In the genomic region with DNA sequence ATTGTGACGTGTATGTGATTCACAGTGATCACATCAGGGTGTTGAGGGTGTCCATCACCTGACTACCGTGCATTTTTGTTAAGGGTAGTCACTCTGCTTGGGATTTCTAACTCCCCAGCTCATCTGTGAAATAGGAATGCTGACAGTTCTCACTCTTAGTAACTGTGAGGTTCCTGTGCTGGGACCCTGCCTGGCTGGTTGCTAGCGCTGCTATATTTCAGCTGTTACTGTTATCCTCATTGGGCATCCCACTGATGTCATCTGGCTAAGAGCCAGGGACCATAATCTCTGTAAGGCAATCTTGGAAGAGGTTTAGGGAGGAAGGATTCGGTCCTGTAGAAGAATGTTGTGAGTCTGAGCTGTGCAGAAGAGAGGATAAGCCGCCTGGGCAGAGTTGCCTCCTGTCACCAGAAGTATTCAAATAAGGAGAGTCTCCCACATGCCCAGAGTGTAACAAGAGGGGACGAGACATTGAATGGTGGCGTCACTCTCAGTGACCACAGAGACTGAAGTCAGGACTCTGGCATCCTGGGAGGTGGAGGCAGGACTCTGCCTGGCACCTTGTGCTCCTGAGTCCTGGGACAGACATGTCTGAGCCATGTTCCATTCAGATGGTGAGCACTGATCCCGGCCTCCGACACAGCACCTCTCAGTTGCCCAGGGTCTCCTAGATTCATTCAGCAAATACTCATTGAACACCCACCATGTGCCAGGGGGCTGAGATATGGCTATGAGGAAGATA, we compare ENCODE assay signal across 13 cellular contexts. TPM values are rescaled to one million over a fixed set of nuclear protein-coding genes. Genes with fewer than 3 reads are reported as not detected.
DNase-seq lines count a peak whose midpoint lies in the region; ATAC-seq and TF ChIP-seq lines count a peak whose summit lies in the region.
"Had no signal": no experiment of that assay in that cellular context is flagged by ENCODE, and none has a peak within 500 bp of the region (broad histone marks: within the 10 kb centered on the region; RNA-seq: fewer than 3 reads in every experiment).

No MANE protein-coding gene starts in this region.

- WGBS in esophagus squamous epithelium, 2 donors = 54 to 55% methylated on average over 6 to 7 of the region's 9 CpGs
- 57 to 64% methylated on average over 2 to 9 of the region's 9 CpGs for WGBS in transverse colon (ENCODE audit: low coverage in 1 of 2), 2 donors

- H3K4me1 ChIP-seq in naive thymus-derived CD4-positive, alpha-beta T cell (ENCODE audit: control insufficient read depth in 2 of 2, insufficient read depth in 2 of 2, low read length in 2 of 2) = no peaks in the 10 kb centered on the region
- H3K4me1 ChIP-seq in esophagus squamous epithelium = peaks cover 0 to 23% (median 3%) of the 10 kb centered on the region in 3 donors
- H3K4me1 ChIP-seq in transverse colon = peaks cover 0 to 4% (median 0%) of the 10 kb centered on the region in 4 donors

- no peak overlapping the region for H3K4me3 Mint-ChIP-seq in naive thymus-derived CD4-positive, alpha-beta T cell
- no peak overlapping the region for H3K4me3 Mint-ChIP-seq in activated T-cell treated with anti-CD3 and anti-CD28 coated beads, Interleukin-2, amount 50 U/mL, for 24 hours
- H3K4me3 Mint-ChIP-seq: activated naive CD8-positive, alpha-beta T cell treated with anti-CD3 and anti-CD28 coated beads for 36 hours; CD8-positive, alpha-beta memory T cell; memory B cell had no signal

- ATAC-seq in naive thymus-derived CD4-positive, alpha-beta T cell = peak; percentile 24

- no peaks in the 10 kb centered on the region for H3K36me3 Mint-ChIP-seq in naive thymus-derived CD4-positive, alpha-beta T cell
- no peaks in the 10 kb centered on the region for H3K36me3 Mint-ChIP-seq in activated T-cell treated with anti-CD3 and anti-CD28 coated beads, Interleukin-2, amount 50 U/mL, for 24 hours (ENCODE audit: low read depth)
- H3K36me3 Mint-ChIP-seq: CD8-positive, alpha-beta memory T cell had no signal

- H3K27ac Mint-ChIP-seq in naive thymus-derived CD4-positive, alpha-beta T cell = no peak overlapping the region
- no peak overlapping the region for H3K27ac Mint-ChIP-seq in activated T-cell treated with anti-CD3 and anti-CD28 coated beads, Interleukin-2, amount 50 U/mL, for 24 hours
- H3K27ac Mint-ChIP-seq: activated naive CD8-positive, alpha-beta T cell treated with anti-CD3 and anti-CD28 coated beads for 36 hours; CD8-positive, alpha-beta memory T cell; memory B cell had no signal

- TF ChIP-seq EP300 in transverse colon (IDR thresholded peaks at IDR 0.05; ENCODE audit: low read depth) = no peak

- H3K4me3 ChIP-seq in naive thymus-derived CD4-positive, alpha-beta T cell (ENCODE audit: low read length) = no peak overlapping the region
- no peak overlapping the region for H3K4me3 ChIP-seq in esophagus squamous epithelium
- H3K4me3 ChIP-seq in transverse colon = no peak overlapping the region

- H3K9me3 ChIP-seq in naive thymus-derived CD4-positive, alpha-beta T cell (ENCODE audit: control insufficient read depth in 2 of 3, low read length in 3 of 3) = no peaks in the 10 kb centered on the region
- no peaks in the 10 kb centered on the region for H3K9me3 ChIP-seq in esophagus squamous epithelium
- no peaks in the 10 kb centered on the region for H3K9me3 ChIP-seq in transverse colon

- DNase-seq in AG08396 (ENCODE audit: low spot score) (peak; percentile 49), NCI-H226 (peak; percentile 99), dedifferentiated amniotic fluid mesenchymal stem cell (ENCODE audit: extremely low spot score) (peak; percentile 58), esophagus squamous epithelium (lab: John Stamatoyannopoulos, UW) (no peak), transverse colon (no peak), CD1c-positive myeloid dendritic cell (ENCODE audit: extremely low spot score) (no peak)
- no peak for DNase-seq in naive thymus-derived CD4-positive, alpha-beta T cell
- no peak for DNase-seq in activated T-cell treated with anti-CD3 and anti-CD28 coated beads, Interleukin-2, amount 50 U/mL, for 24 hours
- DNase-seq: activated CD4-positive, alpha-beta T cell treated with anti-CD3 and anti-CD28 coated beads for 4 hours; activated naive CD8-positive, alpha-beta T cell treated with anti-CD3 and anti-CD28 coated beads for 36 hours; CD8-positive, alpha-beta memory T cell; NCI-H1436 had no signal

- POLR2A ChIA-PET in naive thymus-derived CD4-positive, alpha-beta T cell (lab: Charles Lee) = no interaction called here

- TF ChIP-seq POLR2A in esophagus squamous epithelium (IDR thresholded peaks at IDR 0.05) (no peak), transverse colon (IDR thresholded peaks at IDR 0.05) (no peak)

- H3K27me3 Mint-ChIP-seq in naive thymus-derived CD4-positive, alpha-beta T cell = peaks cover 5 to 23% (median 9%) of the 10 kb centered on the region in 5 donors
- H3K27me3 Mint-ChIP-seq in activated T-cell treated with anti-CD3 and anti-CD28 coated beads, Interleukin-2, amount 50 U/mL, for 24 hours = peaks cover 6% of the 10 kb centered on the region
- H3K27me3 Mint-ChIP-seq: activated naive CD8-positive, alpha-beta T cell treated with anti-CD3 and anti-CD28 coated beads for 36 hours had no signal

- H3K27me3 ChIP-seq in naive thymus-derived CD4-positive, alpha-beta T cell (ENCODE audit: control insufficient read depth in 2 of 2, insufficient read depth in 2 of 2, low read length in 2 of 2) = no peaks in the 10 kb centered on the region
- H3K27me3 ChIP-seq in esophagus squamous epithelium (no peaks in the 10 kb centered on the region), transverse colon (no peaks in the 10 kb centered on the region)

- no peaks in the 10 kb centered on the region for H3K36me3 ChIP-seq in naive thymus-derived CD4-positive, alpha-beta T cell (ENCODE audit: control insufficient read depth in 2 of 3, insufficient read depth in 3 of 3, low read length in 3 of 3)
- H3K36me3 ChIP-seq in esophagus squamous epithelium = no peaks in the 10 kb centered on the region
- no peaks in the 10 kb centered on the region for H3K36me3 ChIP-seq in transverse colon

- CTCF ChIA-PET in naive thymus-derived CD4-positive, alpha-beta T cell (lab: Charles Lee) = no interaction called here

- no peak overlapping the region for H3K27ac ChIP-seq in naive thymus-derived CD4-positive, alpha-beta T cell (ENCODE audit: low read depth, low read length)
- H3K27ac ChIP-seq in esophagus squamous epithelium (no peak overlapping the region), transverse colon (no peak overlapping the region)

- no peaks in the 10 kb centered on the region for H3K9me3 Mint-ChIP-seq in naive thymus-derived CD4-positive, alpha-beta T cell
- no peaks in the 10 kb centered on the region for H3K9me3 Mint-ChIP-seq in activated T-cell treated with anti-CD3 and anti-CD28 coated beads, Interleukin-2, amount 50 U/mL, for 24 hours
- H3K9me3 Mint-ChIP-seq: activated naive CD8-positive, alpha-beta T cell treated with anti-CD3 and anti-CD28 coated beads for 36 hours; CD8-positive, alpha-beta memory T cell; memory B cell had no signal

- TF ChIP-seq CTCF in esophagus squamous epithelium (IDR thresholded peaks at IDR 0.05) (no peak), transverse colon (IDR thresholded peaks at IDR 0.05) (no peak)

- in situ Hi-C loops in transverse colon (cut with MboI; ENCODE audit: low pct_ligation_motif_present in 1 of 4, low pct_unique_long_range_greater_than_20kb in 1 of 4, low sequenced_read_pairs in 3 of 4) = no loop called here

- intact Hi-C loops in naive thymus-derived CD4-positive, alpha-beta T cell (cut with micrococcal nuclease) = no loop called here
- intact Hi-C loops in esophagus squamous epithelium (cut with DNase I) (no loop called here), transverse colon (cut with DNase I; ENCODE audit: low total_unique reads) (no loop called here)

- H3K4me1 Mint-ChIP-seq in naive thymus-derived CD4-positive, alpha-beta T cell = no peaks in the 10 kb centered on the region
- H3K4me1 Mint-ChIP-seq in activated T-cell treated with anti-CD3 and anti-CD28 coated beads, Interleukin-2, amount 50 U/mL, for 24 hours (ENCODE audit: low read depth) = no peaks in the 10 kb centered on the region
- H3K4me1 Mint-ChIP-seq: activated naive CD8-positive, alpha-beta T cell treated with anti-CD3 and anti-CD28 coated beads for 36 hours; CD8-positive, alpha-beta memory T cell; memory B cell had no signal

RNA-seq across cellular contexts. Expression of a gene that starts 52.2 kb away (rescaled TPM):
- 1 to 10 TPM in 1 of 5 experiments, under 1 TPM in 1, not detected in 3; 0.11 to 1.5 TPM for total RNA-seq in naive thymus-derived CD4-positive, alpha-beta T cell
- polyA plus RNA-seq in naive thymus-derived CD4-positive, alpha-beta T cell = not detected
- 100 to 1,000 TPM in 1 of 4 donors, 10 to 100 TPM in 2, 1 to 10 TPM in 1; 6.3 to 122 (median 25.7) TPM for total RNA-seq in esophagus squamous epithelium
- 10 to 100 TPM; 23.0 to 51.5 (median 31.4) TPM for total RNA-seq in transverse colon

Comparison
In these comparisons a context has a peak if more than half of its experiments do, and no peak if none do; other contexts are left out.
1. DNase-seq: peak in AG08396 (single experiment), NCI-H226 (single experiment) and dedifferentiated amniotic fluid mesenchymal stem cell (single experiment); none in naive thymus-derived CD4-positive, alpha-beta T cell (0 of 9), esophagus squamous epithelium (single experiment), activated T-cell treated with anti-CD3 and anti-CD28 coated beads, Interleukin-2, amount 50 U/mL, for 24 hours (single experiment), transverse colon (single experiment) and CD1c-positive myeloid dendritic cell (single experiment).